Comparison of ENCODE assay signal across 1 cellular context in genomic region chr3:161443921-161444457, GRCh38.
TF ChIP-seq lines count a peak whose summit lies in the region.

No MANE protein-coding gene starts in this region.

TF ChIP-seq in HepG2, 621 proteins besides CTCF, POLR2A, EP300 and RAD21 (continued from another document and continues in another):
- TF ChIP-seq MLX (CRISPR knock-in tag; IDR thresholded peaks at IDR 0.05) (peak; percentile 69; the same call in 1 of the 2 replicates), MZF1 (CRISPR knock-in tag; IDR thresholded peaks at IDR 0.05; ENCODE audit: borderline replicate concordance) (no peak), SALL1 (CRISPR knock-in tag; IDR thresholded peaks at IDR 0.05) (peak; percentile 44; the same call in 1 of the 2 replicates), ZSCAN30 (CRISPR knock-in tag; IDR thresholded peaks at IDR 0.05) (no peak), ZFP91 (CRISPR knock-in tag; IDR thresholded peaks at IDR 0.05; ENCODE audit: borderline replicate concordance) (no peak), KDM3A (CRISPR knock-in tag; IDR thresholded peaks at IDR 0.05; ENCODE audit: low read depth) (no peak), SRF (IDR thresholded peaks at IDR 0.05; ENCODE audit: low read depth, low read length) (no peak), ZNF432 (CRISPR knock-in tag; IDR thresholded peaks at IDR 0.05; ENCODE audit: borderline replicate concordance) (no peak), CREB3 (CRISPR knock-in tag; IDR thresholded peaks at IDR 0.05) (no peak), ZNF564 (CRISPR knock-in tag; IDR thresholded peaks at IDR 0.05) (no peak), ARNTL (CRISPR knock-in tag; IDR thresholded peaks at IDR 0.05) (no peak), FOXA3 (CRISPR knock-in tag; IDR thresholded peaks at IDR 0.05) (peak; percentile 97), ZNF674 (CRISPR knock-in tag; IDR thresholded peaks at IDR 0.05; ENCODE audit: low read depth) (no peak), HHEX (CRISPR knock-in tag; IDR thresholded peaks at IDR 0.05) (peak; percentile 56; the same call in 1 of the 2 replicates), KMT2B (CRISPR knock-in tag; IDR thresholded peaks at IDR 0.05) (no peak), ZNF770 (CRISPR knock-in tag; IDR thresholded peaks at IDR 0.05) (no peak), ZSCAN20 (CRISPR knock-in tag; IDR thresholded peaks at IDR 0.05; ENCODE audit: borderline replicate concordance) (no peak), ZNF660 (CRISPR knock-in tag; IDR thresholded peaks at IDR 0.05; ENCODE audit: borderline replicate concordance, low read depth) (no peak), FOXK1 (CRISPR knock-in tag; IDR thresholded peaks at IDR 0.05; ENCODE audit: borderline replicate concordance, low read depth) (no peak), ZNF205 (CRISPR knock-in tag; IDR thresholded peaks at IDR 0.05) (no peak), ZNF646 (CRISPR knock-in tag; IDR thresholded peaks at IDR 0.05) (no peak), ZFP36L1 (CRISPR knock-in tag; IDR thresholded peaks at IDR 0.05) (peak; percentile 22; the same call in 1 of the 2 replicates), FOXO1 (CRISPR knock-in tag; IDR thresholded peaks at IDR 0.05) (peak; percentile 69; the same call in 1 of the 2 replicates), STAG1 (CRISPR knock-in tag; IDR thresholded peaks at IDR 0.05) (no peak), AFF4 (CRISPR knock-in tag; IDR thresholded peaks at IDR 0.05) (no peak), ZNF383 (CRISPR knock-in tag; IDR thresholded peaks at IDR 0.05; ENCODE audit: borderline replicate concordance) (no peak), SRSF4 (IDR thresholded peaks at IDR 0.05; ENCODE audit: low read depth, low read length, poor library complexity, severe bottlenecking) (no peak), LRRFIP1 (CRISPR knock-in tag; conservative IDR thresholded peaks at IDR 0.05) (no peak), SMARCE1 (IDR thresholded peaks at IDR 0.05; ENCODE audit: borderline replicate concordance) (no peak), AHR (CRISPR knock-in tag; IDR thresholded peaks at IDR 0.05) (no peak)
- TF ChIP-seq, protein P1, sequence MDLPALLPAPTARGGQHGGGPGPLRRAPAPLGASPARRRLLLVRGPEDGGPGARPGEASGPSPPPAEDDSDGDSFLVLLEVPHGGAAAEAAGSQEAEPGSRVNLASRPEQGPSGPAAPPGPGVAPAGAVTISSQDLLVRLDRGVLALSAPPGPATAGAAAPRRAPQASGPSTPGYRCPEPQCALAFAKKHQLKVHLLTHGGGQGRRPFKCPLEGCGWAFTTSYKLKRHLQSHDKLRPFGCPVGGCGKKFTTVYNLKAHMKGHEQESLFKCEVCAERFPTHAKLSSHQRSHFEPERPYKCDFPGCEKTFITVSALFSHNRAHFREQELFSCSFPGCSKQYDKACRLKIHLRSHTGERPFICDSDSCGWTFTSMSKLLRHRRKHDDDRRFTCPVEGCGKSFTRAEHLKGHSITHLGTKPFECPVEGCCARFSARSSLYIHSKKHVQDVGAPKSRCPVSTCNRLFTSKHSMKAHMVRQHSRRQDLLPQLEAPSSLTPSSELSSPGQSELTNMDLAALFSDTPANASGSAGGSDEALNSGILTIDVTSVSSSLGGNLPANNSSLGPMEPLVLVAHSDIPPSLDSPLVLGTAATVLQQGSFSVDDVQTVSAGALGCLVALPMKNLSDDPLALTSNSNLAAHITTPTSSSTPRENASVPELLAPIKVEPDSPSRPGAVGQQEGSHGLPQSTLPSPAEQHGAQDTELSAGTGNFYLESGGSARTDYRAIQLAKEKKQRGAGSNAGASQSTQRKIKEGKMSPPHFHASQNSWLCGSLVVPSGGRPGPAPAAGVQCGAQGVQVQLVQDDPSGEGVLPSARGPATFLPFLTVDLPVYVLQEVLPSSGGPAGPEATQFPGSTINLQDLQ (CRISPR knock-in tag; IDR thresholded peaks at IDR 0.05) = no peak
- TF ChIP-seq, protein P2, sequence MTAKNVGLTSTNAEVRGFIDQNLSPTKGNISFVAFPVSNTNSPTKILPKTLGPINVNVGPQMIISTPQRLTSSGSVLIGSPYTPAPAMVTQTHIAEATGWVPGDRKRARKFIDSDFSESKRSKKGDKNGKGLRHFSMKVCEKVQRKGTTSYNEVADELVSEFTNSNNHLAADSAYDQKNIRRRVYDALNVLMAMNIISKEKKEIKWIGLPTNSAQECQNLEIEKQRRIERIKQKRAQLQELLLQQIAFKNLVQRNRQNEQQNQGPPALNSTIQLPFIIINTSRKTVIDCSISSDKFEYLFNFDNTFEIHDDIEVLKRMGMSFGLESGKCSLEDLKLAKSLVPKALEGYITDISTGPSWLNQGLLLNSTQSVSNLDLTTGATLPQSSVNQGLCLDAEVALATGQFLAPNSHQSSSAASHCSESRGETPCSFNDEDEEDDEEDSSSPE (CRISPR knock-in tag; IDR thresholded peaks at IDR 0.05) = no peak
- TF ChIP-seq, protein P3, sequence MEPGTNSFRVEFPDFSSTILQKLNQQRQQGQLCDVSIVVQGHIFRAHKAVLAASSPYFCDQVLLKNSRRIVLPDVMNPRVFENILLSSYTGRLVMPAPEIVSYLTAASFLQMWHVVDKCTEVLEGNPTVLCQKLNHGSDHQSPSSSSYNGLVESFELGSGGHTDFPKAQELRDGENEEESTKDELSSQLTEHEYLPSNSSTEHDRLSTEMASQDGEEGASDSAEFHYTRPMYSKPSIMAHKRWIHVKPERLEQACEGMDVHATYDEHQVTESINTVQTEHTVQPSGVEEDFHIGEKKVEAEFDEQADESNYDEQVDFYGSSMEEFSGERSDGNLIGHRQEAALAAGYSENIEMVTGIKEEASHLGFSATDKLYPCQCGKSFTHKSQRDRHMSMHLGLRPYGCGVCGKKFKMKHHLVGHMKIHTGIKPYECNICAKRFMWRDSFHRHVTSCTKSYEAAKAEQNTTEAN (CRISPR knock-in tag; conservative IDR thresholded peaks at IDR 0.05) = no peak
